Comparison of ENCODE assay signal across 1 cellular context in the genomic region with DNA sequence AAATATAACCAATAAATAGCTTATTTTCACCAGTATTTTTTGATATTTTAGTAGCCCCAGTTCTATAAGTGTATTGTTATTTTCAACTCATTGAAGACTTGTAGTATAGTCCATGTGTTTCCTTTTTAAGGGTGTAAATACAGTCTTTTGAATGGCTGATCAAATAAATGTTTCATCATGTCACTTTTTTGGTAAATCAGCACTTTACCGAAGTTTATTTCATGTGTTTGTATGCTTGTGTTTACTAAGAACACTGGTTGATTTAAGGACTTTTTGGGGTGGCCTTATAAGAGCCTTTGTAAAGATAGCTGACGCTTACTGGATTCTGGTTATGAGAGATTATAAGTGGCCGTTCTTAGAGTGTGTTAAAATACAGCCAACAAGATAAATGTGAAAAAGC.
A peak's percentile ranks its signal among the peaks of the same experiment; 100 is the strongest.
TF ChIP-seq lines count a peak whose summit lies in the region.

No MANE protein-coding gene starts in this region.

TF ChIP-seq in GM12878, 131 proteins besides CTCF, POLR2A, EP300 and RAD21:
- no peak for TF ChIP-seq SPI1 (IDR thresholded peaks at IDR 0.05; ENCODE audit: borderline replicate concordance, insufficient read depth, low read depth, low read length)
- TF ChIP-seq RAD51 (IDR thresholded peaks at IDR 0.05): 0 out of 2 replicates have a peak, but pooled peaks have one; percentile 16
